Comparison of ENCODE assay signal across 14 cellular contexts in the genomic region with DNA sequence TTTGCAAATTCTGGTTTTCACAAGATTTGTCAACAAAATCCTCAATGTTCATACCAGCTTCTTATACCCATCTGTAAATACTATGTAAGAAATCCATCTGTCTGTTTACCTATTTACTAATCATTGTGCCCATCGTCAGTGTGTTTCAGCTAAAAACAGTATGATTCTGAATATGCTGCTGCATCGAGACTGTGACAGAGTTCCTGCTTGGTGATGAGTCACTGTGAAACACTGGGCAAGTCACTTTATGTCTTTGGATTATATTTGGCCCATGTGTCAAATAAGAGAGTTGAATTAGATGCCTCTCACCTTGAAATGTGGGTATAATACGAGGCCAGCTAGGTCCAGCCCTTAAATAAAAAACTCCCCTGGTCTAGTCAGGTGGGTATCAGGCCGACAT.
"Had no signal": no experiment of that assay in that cellular context is flagged by ENCODE, and none has a peak within 500 bp of the region (broad histone marks: within the 10 kb centered on the region; RNA-seq: fewer than 3 reads in every experiment).

No MANE protein-coding gene starts in this region.

- H3K27me3 ChIP-seq: adrenal gland, esophagus squamous epithelium, left lung had no signal

- DNase-seq: activated naive CD4-positive, alpha-beta T cell treated with anti-CD3 and anti-CD28 coated beads, Interleukin-2, amount 50 U/mL, for 16 hours; activated T-cell treated with anti-CD3 and anti-CD28 coated beads, Interleukin-2, amount 50 U/mL, for 1 hour; adrenal gland; endodermal cell; esophagus squamous epithelium; foreskin melanocyte; head of caudate nucleus; islet precursor cell; left lung; mesendoderm; nephron progenitor cell; stomach had no signal

- H3K4me3 ChIP-seq: adrenal gland, esophagus squamous epithelium, left lung, stomach, thoracic aorta had no signal

- H3K36me3 ChIP-seq: adrenal gland, esophagus squamous epithelium, left lung, stomach, thoracic aorta had no signal

- ATAC-seq: activated CD4-positive, CD25-positive, alpha-beta regulatory T cell treated with anti-CD3 and anti-CD28 coated beads, Interleukin-2, amount 50 U/mL, for 24 hours; left lung had no signal
